ENCODE assay signal across 2 cellular contexts in the genomic region with DNA sequence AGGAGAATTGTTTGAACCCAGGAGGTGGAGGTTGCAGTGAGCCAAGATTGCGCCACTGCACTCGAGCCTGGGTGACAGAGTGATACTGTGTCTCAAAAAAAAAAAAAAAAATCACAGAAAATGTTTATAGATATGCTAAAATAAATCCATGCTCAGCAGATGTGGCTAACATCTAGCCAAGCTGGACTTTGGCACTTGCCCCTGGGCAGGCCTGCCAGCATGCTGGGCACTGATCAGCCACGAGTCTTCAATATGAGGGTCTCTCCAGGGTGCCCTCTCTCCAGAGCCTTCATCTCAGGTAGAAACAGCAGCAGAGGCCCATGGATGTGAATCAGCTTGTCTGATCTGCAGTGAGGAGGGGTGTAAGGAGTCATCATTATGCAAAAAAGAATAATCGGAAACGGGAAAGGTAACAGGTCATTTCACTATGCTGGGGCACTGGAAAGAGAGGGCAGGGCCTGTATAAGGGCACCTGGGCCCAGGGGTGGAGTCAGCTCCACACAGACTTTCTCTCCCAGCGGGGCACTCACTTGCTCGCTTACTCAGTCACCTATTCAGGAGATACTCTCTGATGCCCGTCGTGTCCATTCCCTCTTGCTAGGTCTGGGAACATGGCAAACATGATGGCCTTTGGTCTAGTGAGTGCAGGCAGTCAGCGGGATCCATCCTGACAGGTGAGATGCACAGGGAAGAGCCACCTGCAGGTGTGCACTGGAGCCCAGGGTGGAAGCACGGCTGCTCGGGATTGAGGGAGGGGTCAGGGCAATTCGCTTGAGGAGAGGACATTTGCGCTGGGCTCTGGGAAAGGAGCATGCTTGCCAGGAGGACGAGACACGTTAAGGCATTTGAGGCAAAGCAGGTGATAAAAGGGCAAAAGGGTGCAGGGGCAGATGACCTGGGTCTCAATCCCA.
TF ChIP-seq lines count a peak whose summit lies in the region.

No MANE protein-coding gene starts in this region.

TF ChIP-seq in GM23338, 12 proteins besides CTCF, POLR2A, EP300 and RAD21 (continued from another document):
- TF ChIP-seq, protein P1, sequence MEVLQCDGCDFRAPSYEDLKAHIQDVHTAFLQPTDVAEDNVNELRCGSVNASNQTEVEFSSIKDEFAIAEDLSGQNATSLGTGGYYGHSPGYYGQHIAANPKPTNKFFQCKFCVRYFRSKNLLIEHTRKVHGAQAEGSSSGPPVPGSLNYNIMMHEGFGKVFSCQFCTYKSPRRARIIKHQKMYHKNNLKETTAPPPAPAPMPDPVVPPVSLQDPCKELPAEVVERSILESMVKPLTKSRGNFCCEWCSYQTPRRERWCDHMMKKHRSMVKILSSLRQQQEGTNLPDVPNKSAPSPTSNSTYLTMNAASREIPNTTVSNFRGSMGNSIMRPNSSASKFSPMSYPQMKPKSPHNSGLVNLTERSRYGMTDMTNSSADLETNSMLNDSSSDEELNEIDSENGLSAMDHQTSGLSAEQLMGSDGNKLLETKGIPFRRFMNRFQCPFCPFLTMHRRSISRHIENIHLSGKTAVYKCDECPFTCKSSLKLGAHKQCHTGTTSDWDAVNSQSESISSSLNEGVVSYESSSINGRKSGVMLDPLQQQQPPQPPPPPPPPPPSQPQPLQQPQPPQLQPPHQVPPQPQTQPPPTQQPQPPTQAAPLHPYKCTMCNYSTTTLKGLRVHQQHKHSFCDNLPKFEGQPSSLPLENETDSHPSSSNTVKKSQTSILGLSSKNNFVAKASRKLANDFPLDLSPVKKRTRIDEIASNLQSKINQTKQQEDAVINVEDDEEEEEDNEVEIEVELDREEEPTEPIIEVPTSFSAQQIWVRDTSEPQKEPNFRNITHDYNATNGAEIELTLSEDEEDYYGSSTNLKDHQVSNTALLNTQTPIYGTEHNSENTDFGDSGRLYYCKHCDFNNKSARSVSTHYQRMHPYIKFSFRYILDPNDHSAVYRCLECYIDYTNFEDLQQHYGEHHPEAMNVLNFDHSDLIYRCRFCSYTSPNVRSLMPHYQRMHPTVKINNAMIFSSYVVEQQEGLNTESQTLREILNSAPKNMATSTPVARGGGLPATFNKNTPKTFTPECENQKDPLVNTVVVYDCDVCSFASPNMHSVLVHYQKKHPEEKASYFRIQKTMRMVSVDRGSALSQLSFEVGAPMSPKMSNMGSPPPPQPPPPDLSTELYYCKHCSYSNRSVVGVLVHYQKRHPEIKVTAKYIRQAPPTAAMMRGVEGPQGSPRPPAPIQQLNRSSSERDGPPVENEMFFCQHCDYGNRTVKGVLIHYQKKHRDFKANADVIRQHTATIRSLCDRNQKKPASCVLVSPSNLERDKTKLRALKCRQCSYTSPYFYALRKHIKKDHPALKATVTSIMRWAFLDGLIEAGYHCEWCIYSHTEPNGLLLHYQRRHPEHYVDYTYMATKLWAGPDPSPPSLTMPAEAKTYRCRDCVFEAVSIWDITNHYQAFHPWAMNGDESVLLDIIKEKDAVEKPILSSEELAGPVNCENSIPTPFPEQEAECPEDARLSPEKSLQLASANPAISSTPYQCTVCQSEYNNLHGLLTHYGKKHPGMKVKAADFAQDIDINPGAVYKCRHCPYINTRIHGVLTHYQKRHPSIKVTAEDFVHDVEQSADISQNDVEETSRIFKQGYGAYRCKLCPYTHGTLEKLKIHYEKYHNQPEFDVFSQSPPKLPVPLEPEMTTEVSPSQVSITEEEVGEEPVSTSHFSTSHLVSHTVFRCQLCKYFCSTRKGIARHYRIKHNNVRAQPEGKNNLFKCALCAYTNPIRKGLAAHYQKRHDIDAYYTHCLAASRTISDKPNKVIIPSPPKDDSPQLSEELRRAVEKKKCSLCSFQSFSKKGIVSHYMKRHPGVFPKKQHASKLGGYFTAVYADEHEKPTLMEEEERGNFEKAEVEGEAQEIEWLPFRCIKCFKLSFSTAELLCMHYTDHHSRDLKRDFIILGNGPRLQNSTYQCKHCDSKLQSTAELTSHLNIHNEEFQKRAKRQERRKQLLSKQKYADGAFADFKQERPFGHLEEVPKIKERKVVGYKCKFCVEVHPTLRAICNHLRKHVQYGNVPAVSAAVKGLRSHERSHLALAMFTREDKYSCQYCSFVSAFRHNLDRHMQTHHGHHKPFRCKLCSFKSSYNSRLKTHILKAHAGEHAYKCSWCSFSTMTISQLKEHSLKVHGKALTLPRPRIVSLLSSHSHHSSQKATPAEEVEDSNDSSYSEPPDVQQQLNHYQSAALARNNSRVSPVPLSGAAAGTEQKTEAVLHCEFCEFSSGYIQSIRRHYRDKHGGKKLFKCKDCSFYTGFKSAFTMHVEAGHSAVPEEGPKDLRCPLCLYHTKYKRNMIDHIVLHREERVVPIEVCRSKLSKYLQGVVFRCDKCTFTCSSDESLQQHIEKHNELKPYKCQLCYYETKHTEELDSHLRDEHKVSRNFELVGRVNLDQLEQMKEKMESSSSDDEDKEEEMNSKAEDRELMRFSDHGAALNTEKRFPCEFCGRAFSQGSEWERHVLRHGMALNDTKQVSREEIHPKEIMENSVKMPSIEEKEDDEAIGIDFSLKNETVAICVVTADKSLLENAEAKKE (CRISPR knock-in tag; IDR thresholded peaks at IDR 0.05): no peak
- TF ChIP-seq JUNB (IDR thresholded peaks at IDR 0.05; ENCODE audit: unreplicated experiment) (no peak), NANOG (IDR thresholded peaks at IDR 0.05; ENCODE audit: borderline replicate concordance) (no peak), POLR2AphosphoS5 (IDR thresholded peaks at IDR 0.05; ENCODE audit: low read depth) (no peak), ZNF114 (CRISPR knock-in tag; IDR thresholded peaks at IDR 0.05) (no peak), STAT1 (IDR thresholded peaks at IDR 0.05; ENCODE audit: unreplicated experiment) (no peak), CREB1 (CRISPR knock-in tag; IDR thresholded peaks at IDR 0.05; ENCODE audit: low read depth) (no peak), ZNF331 (CRISPR knock-in tag; IDR thresholded peaks at IDR 0.05; ENCODE audit: low read depth) (no peak), EZH2phosphoT487 (IDR thresholded peaks at IDR 0.05; ENCODE audit: unreplicated experiment) (no peak)
- TF ChIP-seq, protein P2, sequence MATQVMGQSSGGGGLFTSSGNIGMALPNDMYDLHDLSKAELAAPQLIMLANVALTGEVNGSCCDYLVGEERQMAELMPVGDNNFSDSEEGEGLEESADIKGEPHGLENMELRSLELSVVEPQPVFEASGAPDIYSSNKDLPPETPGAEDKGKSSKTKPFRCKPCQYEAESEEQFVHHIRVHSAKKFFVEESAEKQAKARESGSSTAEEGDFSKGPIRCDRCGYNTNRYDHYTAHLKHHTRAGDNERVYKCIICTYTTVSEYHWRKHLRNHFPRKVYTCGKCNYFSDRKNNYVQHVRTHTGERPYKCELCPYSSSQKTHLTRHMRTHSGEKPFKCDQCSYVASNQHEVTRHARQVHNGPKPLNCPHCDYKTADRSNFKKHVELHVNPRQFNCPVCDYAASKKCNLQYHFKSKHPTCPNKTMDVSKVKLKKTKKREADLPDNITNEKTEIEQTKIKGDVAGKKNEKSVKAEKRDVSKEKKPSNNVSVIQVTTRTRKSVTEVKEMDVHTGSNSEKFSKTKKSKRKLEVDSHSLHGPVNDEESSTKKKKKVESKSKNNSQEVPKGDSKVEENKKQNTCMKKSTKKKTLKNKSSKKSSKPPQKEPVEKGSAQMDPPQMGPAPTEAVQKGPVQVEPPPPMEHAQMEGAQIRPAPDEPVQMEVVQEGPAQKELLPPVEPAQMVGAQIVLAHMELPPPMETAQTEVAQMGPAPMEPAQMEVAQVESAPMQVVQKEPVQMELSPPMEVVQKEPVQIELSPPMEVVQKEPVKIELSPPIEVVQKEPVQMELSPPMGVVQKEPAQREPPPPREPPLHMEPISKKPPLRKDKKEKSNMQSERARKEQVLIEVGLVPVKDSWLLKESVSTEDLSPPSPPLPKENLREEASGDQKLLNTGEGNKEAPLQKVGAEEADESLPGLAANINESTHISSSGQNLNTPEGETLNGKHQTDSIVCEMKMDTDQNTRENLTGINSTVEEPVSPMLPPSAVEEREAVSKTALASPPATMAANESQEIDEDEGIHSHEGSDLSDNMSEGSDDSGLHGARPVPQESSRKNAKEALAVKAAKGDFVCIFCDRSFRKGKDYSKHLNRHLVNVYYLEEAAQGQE (IDR thresholded peaks at IDR 0.05; ENCODE audit: unreplicated experiment): no peak

TF ChIP-seq in WTC11, 78 proteins besides CTCF, POLR2A, EP300 and RAD21 (continued from another document):
- TF ChIP-seq, protein P3, sequence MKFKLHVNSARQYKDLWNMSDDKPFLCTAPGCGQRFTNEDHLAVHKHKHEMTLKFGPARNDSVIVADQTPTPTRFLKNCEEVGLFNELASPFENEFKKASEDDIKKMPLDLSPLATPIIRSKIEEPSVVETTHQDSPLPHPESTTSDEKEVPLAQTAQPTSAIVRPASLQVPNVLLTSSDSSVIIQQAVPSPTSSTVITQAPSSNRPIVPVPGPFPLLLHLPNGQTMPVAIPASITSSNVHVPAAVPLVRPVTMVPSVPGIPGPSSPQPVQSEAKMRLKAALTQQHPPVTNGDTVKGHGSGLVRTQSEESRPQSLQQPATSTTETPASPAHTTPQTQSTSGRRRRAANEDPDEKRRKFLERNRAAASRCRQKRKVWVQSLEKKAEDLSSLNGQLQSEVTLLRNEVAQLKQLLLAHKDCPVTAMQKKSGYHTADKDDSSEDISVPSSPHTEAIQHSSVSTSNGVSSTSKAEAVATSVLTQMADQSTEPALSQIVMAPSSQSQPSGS (CRISPR knock-in tag; IDR thresholded peaks at IDR 0.05; ENCODE audit: borderline replicate concordance, low read depth): no peak
- TF ChIP-seq ZNF423 (CRISPR knock-in tag; IDR thresholded peaks at IDR 0.05): no peak
- TF ChIP-seq ZNF317 (CRISPR knock-in tag; IDR thresholded peaks at IDR 0.05; ENCODE audit: borderline replicate concordance, low read depth): no peak
- TF ChIP-seq EMX1 (CRISPR knock-in tag; IDR thresholded peaks at IDR 0.05): no peak
- TF ChIP-seq, protein P4, sequence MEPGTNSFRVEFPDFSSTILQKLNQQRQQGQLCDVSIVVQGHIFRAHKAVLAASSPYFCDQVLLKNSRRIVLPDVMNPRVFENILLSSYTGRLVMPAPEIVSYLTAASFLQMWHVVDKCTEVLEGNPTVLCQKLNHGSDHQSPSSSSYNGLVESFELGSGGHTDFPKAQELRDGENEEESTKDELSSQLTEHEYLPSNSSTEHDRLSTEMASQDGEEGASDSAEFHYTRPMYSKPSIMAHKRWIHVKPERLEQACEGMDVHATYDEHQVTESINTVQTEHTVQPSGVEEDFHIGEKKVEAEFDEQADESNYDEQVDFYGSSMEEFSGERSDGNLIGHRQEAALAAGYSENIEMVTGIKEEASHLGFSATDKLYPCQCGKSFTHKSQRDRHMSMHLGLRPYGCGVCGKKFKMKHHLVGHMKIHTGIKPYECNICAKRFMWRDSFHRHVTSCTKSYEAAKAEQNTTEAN (CRISPR knock-in tag; IDR thresholded peaks at IDR 0.05): no peak
- no peak for TF ChIP-seq JAZF1 (CRISPR knock-in tag; IDR thresholded peaks at IDR 0.05)
- TF ChIP-seq NFATC4 (CRISPR knock-in tag; IDR thresholded peaks at IDR 0.05): no peak
- TF ChIP-seq ZNF138 (CRISPR knock-in tag; conservative IDR thresholded peaks at IDR 0.05): no peak
- TF ChIP-seq NR3C1 (CRISPR knock-in tag; conservative IDR thresholded peaks at IDR 0.05; ENCODE audit: low read depth): no peak
- TF ChIP-seq NR2C2 (CRISPR knock-in tag; IDR thresholded peaks at IDR 0.05): no peak
- TF ChIP-seq FOXP1 (CRISPR knock-in tag; IDR thresholded peaks at IDR 0.05; ENCODE audit: borderline replicate concordance): no peak
- no peak for TF ChIP-seq SMAD4 (CRISPR knock-in tag; IDR thresholded peaks at IDR 0.05)
- no peak for TF ChIP-seq RORB (CRISPR knock-in tag; IDR thresholded peaks at IDR 0.05)
- TF ChIP-seq, protein P5, sequence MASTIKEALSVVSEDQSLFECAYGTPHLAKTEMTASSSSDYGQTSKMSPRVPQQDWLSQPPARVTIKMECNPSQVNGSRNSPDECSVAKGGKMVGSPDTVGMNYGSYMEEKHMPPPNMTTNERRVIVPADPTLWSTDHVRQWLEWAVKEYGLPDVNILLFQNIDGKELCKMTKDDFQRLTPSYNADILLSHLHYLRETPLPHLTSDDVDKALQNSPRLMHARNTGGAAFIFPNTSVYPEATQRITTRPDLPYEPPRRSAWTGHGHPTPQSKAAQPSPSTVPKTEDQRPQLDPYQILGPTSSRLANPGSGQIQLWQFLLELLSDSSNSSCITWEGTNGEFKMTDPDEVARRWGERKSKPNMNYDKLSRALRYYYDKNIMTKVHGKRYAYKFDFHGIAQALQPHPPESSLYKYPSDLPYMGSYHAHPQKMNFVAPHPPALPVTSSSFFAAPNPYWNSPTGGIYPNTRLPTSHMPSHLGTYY (CRISPR knock-in tag; IDR thresholded peaks at IDR 0.05): no peak
